Comparison of ENCODE assay signal across 1 cellular context in the genomic region with DNA sequence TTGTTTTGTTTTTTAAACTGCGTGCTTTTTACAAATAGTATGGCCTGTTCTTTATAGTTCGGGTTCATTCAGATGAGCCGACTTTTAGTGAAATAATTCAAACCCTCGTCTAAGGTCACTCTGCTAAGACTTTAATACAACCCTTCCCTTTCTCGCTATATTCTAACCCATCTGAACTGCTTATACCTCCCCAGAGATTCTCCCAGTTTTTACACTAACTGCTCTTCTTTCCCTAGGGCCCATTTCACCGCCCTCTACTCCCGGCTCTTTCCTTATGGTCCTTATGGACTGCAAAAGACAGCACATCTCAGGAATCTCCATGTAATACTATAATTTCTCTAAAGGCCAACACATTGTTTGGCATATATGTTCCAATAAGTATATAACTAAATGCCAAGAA.
TF ChIP-seq lines count a peak whose summit lies in the region.

No MANE protein-coding gene starts in this region.

TF ChIP-seq in GM23338, 12 proteins besides CTCF, POLR2A, EP300 and RAD21 (continued from another document):
- TF ChIP-seq ZNF462 (CRISPR knock-in tag; IDR thresholded peaks at IDR 0.05) (no peak), POLR2AphosphoS5 (IDR thresholded peaks at IDR 0.05; ENCODE audit: low read depth) (no peak)
- TF ChIP-seq, protein P1, sequence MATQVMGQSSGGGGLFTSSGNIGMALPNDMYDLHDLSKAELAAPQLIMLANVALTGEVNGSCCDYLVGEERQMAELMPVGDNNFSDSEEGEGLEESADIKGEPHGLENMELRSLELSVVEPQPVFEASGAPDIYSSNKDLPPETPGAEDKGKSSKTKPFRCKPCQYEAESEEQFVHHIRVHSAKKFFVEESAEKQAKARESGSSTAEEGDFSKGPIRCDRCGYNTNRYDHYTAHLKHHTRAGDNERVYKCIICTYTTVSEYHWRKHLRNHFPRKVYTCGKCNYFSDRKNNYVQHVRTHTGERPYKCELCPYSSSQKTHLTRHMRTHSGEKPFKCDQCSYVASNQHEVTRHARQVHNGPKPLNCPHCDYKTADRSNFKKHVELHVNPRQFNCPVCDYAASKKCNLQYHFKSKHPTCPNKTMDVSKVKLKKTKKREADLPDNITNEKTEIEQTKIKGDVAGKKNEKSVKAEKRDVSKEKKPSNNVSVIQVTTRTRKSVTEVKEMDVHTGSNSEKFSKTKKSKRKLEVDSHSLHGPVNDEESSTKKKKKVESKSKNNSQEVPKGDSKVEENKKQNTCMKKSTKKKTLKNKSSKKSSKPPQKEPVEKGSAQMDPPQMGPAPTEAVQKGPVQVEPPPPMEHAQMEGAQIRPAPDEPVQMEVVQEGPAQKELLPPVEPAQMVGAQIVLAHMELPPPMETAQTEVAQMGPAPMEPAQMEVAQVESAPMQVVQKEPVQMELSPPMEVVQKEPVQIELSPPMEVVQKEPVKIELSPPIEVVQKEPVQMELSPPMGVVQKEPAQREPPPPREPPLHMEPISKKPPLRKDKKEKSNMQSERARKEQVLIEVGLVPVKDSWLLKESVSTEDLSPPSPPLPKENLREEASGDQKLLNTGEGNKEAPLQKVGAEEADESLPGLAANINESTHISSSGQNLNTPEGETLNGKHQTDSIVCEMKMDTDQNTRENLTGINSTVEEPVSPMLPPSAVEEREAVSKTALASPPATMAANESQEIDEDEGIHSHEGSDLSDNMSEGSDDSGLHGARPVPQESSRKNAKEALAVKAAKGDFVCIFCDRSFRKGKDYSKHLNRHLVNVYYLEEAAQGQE (IDR thresholded peaks at IDR 0.05; ENCODE audit: unreplicated experiment): no peak
